In genomic region chr6:15513801-15514711, GRCh38 we compare ENCODE assay signal across 16 cellular contexts.
DNase-seq lines count a peak whose midpoint lies in the region; ATAC-seq and TF ChIP-seq lines count a peak whose summit lies in the region.
"Had no signal": no experiment of that assay in that cellular context is flagged by ENCODE, and none has a peak within 500 bp of the region (broad histone marks: within the 10 kb centered on the region; RNA-seq: fewer than 3 reads in every experiment).

No MANE protein-coding gene starts in this region.

- DNase-seq in HFFc6, result no peak
- peak in 6 of 7 donors; percentile 58 to 77 (median 72) for DNase-seq in adrenal gland
- peak in 2 of 3 donors; percentile 14 to 40 for DNase-seq in mucosa of descending colon
- no peak for DNase-seq in T-helper 2 cell
- no peak for DNase-seq in left lung
- DNase-seq in Ammon's horn (ENCODE audit: low spot score), result no peak
- DNase-seq: BE2C; colonic mucosa; Kasumi-1; NCI-H187 treated with DMSO at 0.1 percent for 48 hours; NCI-H748 treated with DMSO at 0.1 percent for 48 hours; RPMI8226; stimulated activated CD4-positive, alpha-beta T cell treated with anti-CD3 and anti-CD28 coated beads, Interleukin-4, amount 100 ng/mL, for 1 hour; stimulated activated naive CD4-positive, alpha-beta T cell treated with Interleukin-2 at 50 U/mL for 16 hours had no signal

- H3K27me3 ChIP-seq in BLaER1 (no peaks in the 10 kb centered on the region), adrenal gland (no peaks in the 10 kb centered on the region), left lung (no peaks in the 10 kb centered on the region)
- H3K27me3 ChIP-seq: BE2C, colonic mucosa had no signal

- peak overlapping the region; percentile 7; the same call in 1 of the 2 replicates for H3K27ac Mint-ChIP-seq in HFFc6

- no peak for TF ChIP-seq POLR2A in adrenal gland (IDR thresholded peaks at IDR 0.05)

- H4K20me1 ChIP-seq in BLaER1, result peaks cover 96% of the 10 kb centered on the region

- H3K4me3 Mint-ChIP-seq in HFFc6, result no peak overlapping the region

- H3K9me3 Mint-ChIP-seq in HFFc6, result no peaks in the 10 kb centered on the region

- H3K4me1 Mint-ChIP-seq in HFFc6 (ENCODE audit: low read depth), result peaks cover 6% of the 10 kb centered on the region

- peaks cover 99% of the 10 kb centered on the region for H3K36me3 ChIP-seq in BLaER1
- H3K36me3 ChIP-seq in adrenal gland (replicated peaks in 1 of 2), result peaks cover 0 to 39% of the 10 kb centered on the region in 2 donors
- H3K36me3 ChIP-seq in mucosa of descending colon (ENCODE audit: low read depth), result peaks cover 5% of the 10 kb centered on the region
- H3K36me3 ChIP-seq in left lung, result peaks cover 0 to 90% of the 10 kb centered on the region in 2 donors
- H3K36me3 ChIP-seq: colonic mucosa had no signal

- ATAC-seq in mucosa of descending colon (no peak), HG02970 (IDR thresholded peaks at IDR 0.05; ENCODE audit: low FRiP score, unreplicated experiment) (no peak), left lung (no peak)

- intact Hi-C loops in adrenal gland (cut with DNase I), result loop anchor here in 1 of 2 donors (10.0 kb wide), 1 partner anchor 101 kb away; no protein-coding TSS in a partner anchor
- intact Hi-C loops in mucosa of descending colon (cut with DNase I, micrococcal nuclease), result no loop called here
- intact Hi-C loops in left lung (cut with DNase I), result no loop called here

- peaks cover 12% of the 10 kb centered on the region for H3K27me3 Mint-ChIP-seq in HFFc6 (ENCODE audit: insufficient read depth)

- H3K36me3 Mint-ChIP-seq in HFFc6 (ENCODE audit: low read depth), result peaks cover 13% of the 10 kb centered on the region; the same call in 1 of the 2 replicates

- TF ChIP-seq CTCF in HFFc6 (IDR thresholded peaks at IDR 0.05) (no peak), adrenal gland (IDR thresholded peaks at IDR 0.05) (no peak), mucosa of descending colon (IDR thresholded peaks at IDR 0.05) (no peak), left lung (IDR thresholded peaks at IDR 0.05) (no peak)

- WGBS in adrenal gland, 4 donors, result 68 to 91% (median 74%) methylated on average over 9 to 21 of the region's 21 CpGs

- no peak overlapping the region for H3K9ac ChIP-seq in BLaER1

- H3K4me3 ChIP-seq in BLaER1 (no peak overlapping the region), adrenal gland (no peak overlapping the region), mucosa of descending colon (no peak overlapping the region), left lung (no peak overlapping the region)
- H3K4me3 ChIP-seq: colonic mucosa had no signal

- no peaks in the 10 kb centered on the region for H3K9me3 ChIP-seq in BLaER1
- no peaks in the 10 kb centered on the region for H3K9me3 ChIP-seq in adrenal gland (replicated peaks in 1 of 3)
- no peaks in the 10 kb centered on the region for H3K9me3 ChIP-seq in mucosa of descending colon
- no peaks in the 10 kb centered on the region for H3K9me3 ChIP-seq in left lung
- H3K9me3 ChIP-seq: BE2C, colonic mucosa had no signal

- no peak overlapping the region for H3K4me2 ChIP-seq in BLaER1

- H3K27ac ChIP-seq in BLaER1 (peak overlapping the region; percentile 44), adrenal gland (peak overlapping the region in 1 of 5 donors; percentile 52), left lung (no peak overlapping the region)
- H3K27ac ChIP-seq: colonic mucosa had no signal

- peaks cover 10% of the 10 kb centered on the region for H3K4me1 ChIP-seq in BLaER1
- H3K4me1 ChIP-seq in adrenal gland (replicated peaks in 1 of 2), result peaks cover 0 to 6% of the 10 kb centered on the region in 2 donors
- no peaks in the 10 kb centered on the region for H3K4me1 ChIP-seq in mucosa of descending colon (ENCODE audit: low read depth)
- no peaks in the 10 kb centered on the region for H3K4me1 ChIP-seq in left lung
- H3K4me1 ChIP-seq: BE2C, colonic mucosa had no signal

Comparison
In these comparisons a context has a peak if more than half of its experiments do, and no peak if none do; other contexts are left out.
1. DNase-seq: peak in adrenal gland (6 of 7) and mucosa of descending colon (2 of 3); none in HFFc6 (single experiment), T-helper 2 cell (0 of 5), left lung (0 of 2) and Ammon's horn (single experiment).